1 cellular context compared by ENCODE assay signal in the genomic region with DNA sequence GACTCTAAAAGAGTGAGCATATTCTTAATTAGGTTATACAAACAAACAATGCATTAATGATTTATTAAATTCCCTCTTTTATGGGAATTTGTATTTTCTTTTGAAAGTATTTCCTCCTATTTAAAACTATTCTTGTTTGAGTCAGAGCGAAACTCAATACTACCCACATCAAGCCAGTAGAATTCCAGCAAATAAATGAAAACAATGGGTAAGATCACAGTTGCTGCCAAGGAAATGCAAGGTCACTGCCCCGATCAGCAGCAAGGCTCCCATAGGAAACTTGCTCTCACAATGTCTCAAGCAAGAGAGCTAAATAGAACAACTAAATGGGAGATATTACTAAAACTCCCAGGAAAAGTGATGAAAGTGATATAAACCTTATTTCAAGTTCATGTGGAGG.
TF ChIP-seq lines count a peak whose summit lies in the region.

No MANE protein-coding gene starts in this region.

TF ChIP-seq in GM23338, 12 proteins besides CTCF, POLR2A, EP300 and RAD21 (continued from another document):
- TF ChIP-seq, protein P1, sequence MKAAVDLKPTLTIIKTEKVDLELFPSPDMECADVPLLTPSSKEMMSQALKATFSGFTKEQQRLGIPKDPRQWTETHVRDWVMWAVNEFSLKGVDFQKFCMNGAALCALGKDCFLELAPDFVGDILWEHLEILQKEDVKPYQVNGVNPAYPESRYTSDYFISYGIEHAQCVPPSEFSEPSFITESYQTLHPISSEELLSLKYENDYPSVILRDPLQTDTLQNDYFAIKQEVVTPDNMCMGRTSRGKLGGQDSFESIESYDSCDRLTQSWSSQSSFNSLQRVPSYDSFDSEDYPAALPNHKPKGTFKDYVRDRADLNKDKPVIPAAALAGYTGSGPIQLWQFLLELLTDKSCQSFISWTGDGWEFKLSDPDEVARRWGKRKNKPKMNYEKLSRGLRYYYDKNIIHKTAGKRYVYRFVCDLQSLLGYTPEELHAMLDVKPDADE (IDR thresholded peaks at IDR 0.05): no peak
- TF ChIP-seq, protein P2, sequence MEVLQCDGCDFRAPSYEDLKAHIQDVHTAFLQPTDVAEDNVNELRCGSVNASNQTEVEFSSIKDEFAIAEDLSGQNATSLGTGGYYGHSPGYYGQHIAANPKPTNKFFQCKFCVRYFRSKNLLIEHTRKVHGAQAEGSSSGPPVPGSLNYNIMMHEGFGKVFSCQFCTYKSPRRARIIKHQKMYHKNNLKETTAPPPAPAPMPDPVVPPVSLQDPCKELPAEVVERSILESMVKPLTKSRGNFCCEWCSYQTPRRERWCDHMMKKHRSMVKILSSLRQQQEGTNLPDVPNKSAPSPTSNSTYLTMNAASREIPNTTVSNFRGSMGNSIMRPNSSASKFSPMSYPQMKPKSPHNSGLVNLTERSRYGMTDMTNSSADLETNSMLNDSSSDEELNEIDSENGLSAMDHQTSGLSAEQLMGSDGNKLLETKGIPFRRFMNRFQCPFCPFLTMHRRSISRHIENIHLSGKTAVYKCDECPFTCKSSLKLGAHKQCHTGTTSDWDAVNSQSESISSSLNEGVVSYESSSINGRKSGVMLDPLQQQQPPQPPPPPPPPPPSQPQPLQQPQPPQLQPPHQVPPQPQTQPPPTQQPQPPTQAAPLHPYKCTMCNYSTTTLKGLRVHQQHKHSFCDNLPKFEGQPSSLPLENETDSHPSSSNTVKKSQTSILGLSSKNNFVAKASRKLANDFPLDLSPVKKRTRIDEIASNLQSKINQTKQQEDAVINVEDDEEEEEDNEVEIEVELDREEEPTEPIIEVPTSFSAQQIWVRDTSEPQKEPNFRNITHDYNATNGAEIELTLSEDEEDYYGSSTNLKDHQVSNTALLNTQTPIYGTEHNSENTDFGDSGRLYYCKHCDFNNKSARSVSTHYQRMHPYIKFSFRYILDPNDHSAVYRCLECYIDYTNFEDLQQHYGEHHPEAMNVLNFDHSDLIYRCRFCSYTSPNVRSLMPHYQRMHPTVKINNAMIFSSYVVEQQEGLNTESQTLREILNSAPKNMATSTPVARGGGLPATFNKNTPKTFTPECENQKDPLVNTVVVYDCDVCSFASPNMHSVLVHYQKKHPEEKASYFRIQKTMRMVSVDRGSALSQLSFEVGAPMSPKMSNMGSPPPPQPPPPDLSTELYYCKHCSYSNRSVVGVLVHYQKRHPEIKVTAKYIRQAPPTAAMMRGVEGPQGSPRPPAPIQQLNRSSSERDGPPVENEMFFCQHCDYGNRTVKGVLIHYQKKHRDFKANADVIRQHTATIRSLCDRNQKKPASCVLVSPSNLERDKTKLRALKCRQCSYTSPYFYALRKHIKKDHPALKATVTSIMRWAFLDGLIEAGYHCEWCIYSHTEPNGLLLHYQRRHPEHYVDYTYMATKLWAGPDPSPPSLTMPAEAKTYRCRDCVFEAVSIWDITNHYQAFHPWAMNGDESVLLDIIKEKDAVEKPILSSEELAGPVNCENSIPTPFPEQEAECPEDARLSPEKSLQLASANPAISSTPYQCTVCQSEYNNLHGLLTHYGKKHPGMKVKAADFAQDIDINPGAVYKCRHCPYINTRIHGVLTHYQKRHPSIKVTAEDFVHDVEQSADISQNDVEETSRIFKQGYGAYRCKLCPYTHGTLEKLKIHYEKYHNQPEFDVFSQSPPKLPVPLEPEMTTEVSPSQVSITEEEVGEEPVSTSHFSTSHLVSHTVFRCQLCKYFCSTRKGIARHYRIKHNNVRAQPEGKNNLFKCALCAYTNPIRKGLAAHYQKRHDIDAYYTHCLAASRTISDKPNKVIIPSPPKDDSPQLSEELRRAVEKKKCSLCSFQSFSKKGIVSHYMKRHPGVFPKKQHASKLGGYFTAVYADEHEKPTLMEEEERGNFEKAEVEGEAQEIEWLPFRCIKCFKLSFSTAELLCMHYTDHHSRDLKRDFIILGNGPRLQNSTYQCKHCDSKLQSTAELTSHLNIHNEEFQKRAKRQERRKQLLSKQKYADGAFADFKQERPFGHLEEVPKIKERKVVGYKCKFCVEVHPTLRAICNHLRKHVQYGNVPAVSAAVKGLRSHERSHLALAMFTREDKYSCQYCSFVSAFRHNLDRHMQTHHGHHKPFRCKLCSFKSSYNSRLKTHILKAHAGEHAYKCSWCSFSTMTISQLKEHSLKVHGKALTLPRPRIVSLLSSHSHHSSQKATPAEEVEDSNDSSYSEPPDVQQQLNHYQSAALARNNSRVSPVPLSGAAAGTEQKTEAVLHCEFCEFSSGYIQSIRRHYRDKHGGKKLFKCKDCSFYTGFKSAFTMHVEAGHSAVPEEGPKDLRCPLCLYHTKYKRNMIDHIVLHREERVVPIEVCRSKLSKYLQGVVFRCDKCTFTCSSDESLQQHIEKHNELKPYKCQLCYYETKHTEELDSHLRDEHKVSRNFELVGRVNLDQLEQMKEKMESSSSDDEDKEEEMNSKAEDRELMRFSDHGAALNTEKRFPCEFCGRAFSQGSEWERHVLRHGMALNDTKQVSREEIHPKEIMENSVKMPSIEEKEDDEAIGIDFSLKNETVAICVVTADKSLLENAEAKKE (CRISPR knock-in tag; IDR thresholded peaks at IDR 0.05): no peak
- TF ChIP-seq CREB1 (CRISPR knock-in tag; IDR thresholded peaks at IDR 0.05; ENCODE audit: low read depth): no peak
